Comparison of ENCODE assay signal across 1 cellular context in the genomic region with DNA sequence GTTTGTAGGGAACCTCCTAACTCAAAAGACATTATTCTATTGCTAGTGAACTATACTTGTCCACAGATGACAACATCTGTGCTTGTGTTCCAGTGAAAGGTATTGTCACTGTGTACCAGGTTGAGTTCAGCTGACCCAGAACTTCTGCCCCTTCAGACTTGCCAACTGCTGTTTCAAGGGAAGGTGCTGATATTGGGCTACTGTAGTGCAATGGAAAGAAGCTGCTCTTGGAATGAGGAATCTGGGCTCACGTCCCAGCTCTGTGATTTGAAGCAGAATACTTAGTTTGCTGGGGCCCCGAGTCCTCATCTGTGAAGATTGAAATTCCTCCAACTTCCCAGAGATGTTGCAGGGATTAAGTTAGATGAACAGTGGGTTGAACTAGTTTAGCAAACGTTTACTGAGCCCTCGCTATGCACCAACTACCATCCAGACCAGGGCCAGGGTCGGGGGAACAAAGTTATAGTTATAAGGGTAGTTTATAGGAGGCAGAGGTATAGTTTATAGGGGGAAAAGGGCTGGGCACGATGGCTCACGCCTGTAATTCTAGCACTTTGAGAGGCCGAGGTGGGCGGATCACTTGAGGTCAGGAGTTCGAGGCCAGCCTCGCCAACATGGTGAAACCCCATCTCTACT.
TF ChIP-seq lines count a peak whose summit lies in the region.

No MANE protein-coding gene starts in this region.

TF ChIP-seq in IMR-90, 13 proteins besides CTCF, POLR2A, EP300 and RAD21 (continued from another document):
- TF ChIP-seq, protein P1, sequence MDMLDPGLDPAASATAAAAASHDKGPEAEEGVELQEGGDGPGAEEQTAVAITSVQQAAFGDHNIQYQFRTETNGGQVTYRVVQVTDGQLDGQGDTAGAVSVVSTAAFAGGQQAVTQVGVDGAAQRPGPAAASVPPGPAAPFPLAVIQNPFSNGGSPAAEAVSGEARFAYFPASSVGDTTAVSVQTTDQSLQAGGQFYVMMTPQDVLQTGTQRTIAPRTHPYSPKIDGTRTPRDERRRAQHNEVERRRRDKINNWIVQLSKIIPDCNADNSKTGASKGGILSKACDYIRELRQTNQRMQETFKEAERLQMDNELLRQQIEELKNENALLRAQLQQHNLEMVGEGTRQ (IDR thresholded peaks at IDR 0.05; ENCODE audit: low read depth, low read length): no peak
- no peak for TF ChIP-seq ELK1 (IDR thresholded peaks at IDR 0.05; ENCODE audit: borderline replicate concordance, low read depth, low read length)
- no peak for TF ChIP-seq CEBPB (IDR thresholded peaks at IDR 0.05; ENCODE audit: low read depth, low read length)
- no peak for TF ChIP-seq FOS (IDR thresholded peaks at IDR 0.05; ENCODE audit: low read depth, low read length)
